In the genomic region with DNA sequence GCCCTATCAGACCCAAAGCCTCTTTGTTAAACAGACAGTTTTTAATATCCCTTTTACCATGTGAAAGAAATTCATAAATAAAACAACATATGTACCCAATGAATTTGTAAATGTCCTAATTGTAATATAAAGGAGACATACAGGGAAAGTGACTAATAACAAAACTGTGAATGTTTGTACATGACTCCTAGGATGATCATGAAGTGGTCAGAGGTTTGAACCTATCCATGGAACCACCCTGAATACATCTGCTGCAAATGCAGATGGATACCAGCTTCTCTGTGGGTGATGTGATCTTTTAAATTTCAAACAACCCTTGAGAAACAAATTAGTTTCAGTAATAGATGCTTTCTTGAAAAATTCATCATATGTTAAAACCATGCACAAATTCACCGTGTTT, we compare ENCODE assay signal across 28 cellular contexts. TPM values are rescaled to one million over a fixed set of nuclear protein-coding genes. Genes with fewer than 3 reads are reported as not detected.
"Had no signal": no experiment of that assay in that cellular context is flagged by ENCODE, and none has a peak within 500 bp of the region (broad histone marks: within the 10 kb centered on the region; RNA-seq: fewer than 3 reads in every experiment).

No MANE protein-coding gene starts in this region.

- H3K36me3 Mint-ChIP-seq: naive thymus-derived CD4-positive, alpha-beta T cell; stimulated activated memory B cell treated with anti-CD40 and anti-IgM and Interleukin-4, amounts not matched to agents 10 μg/mL and 1 μg/mL and 100 μg/mL, for 72 hours had no signal

- H3K27ac ChIP-seq: colonic mucosa, heart right ventricle, pancreas, prostate gland, skin epidermis, suprapubic skin, tibial artery, upper lobe of right lung had no signal

- H3K4me3 Mint-ChIP-seq: activated naive CD4-positive, alpha-beta T cell treated with anti-CD3 and anti-CD28 coated beads for 36 hours; naive thymus-derived CD4-positive, alpha-beta T cell; stimulated activated memory B cell treated with anti-CD40 and anti-IgM and Interleukin-4, amounts not matched to agents 10 μg/mL and 1 μg/mL and 100 μg/mL, for 72 hours had no signal

- DNase-seq: activated CD4-positive, alpha-beta T cell treated with anti-CD3 and anti-CD28 coated beads for 48 hours; activated CD4-positive, alpha-beta T cell treated with anti-CD3 and anti-CD28 coated beads, Interleukin-2, amount 50 U/mL, for 48 hours; activated CD4-positive, CD25-positive, alpha-beta regulatory T cell; activated CD8-positive, alpha-beta memory T cell treated with anti-CD3 and anti-CD28 coated beads for 24 hours; activated effector memory CD4-positive, alpha-beta T cell treated with anti-CD3 and anti-CD28 coated beads, Interleukin-2, amount 50 U/mL, for 16 hours; activated naive CD4-positive, alpha-beta T cell treated with anti-CD3 and anti-CD28 coated beads for 36 hours; amygdala; cerebellar nuclear complex; colonic mucosa; effector CD8-positive, alpha-beta T cell; erythroblast; heart right ventricle; midbrain; naive thymus-derived CD4-positive, alpha-beta T cell; nucleus accumbens; pancreas; retina; stimulated activated CD4-positive, alpha-beta T cell treated with anti-CD3 and anti-CD28 coated beads, Interleukin-12 subunit alpha, Interleukin-12 subunit beta, amount 100 ng/mL, for 4 hours; stimulated activated CD4-positive, alpha-beta T cell treated with anti-CD3 and anti-CD28 coated beads, Interleukin-4, amount 100 ng/mL, for 24 hours; upper lobe of right lung had no signal

- H3K36me3 ChIP-seq: colonic mucosa, heart right ventricle, pancreas, prostate gland, suprapubic skin, tibial artery, upper lobe of right lung had no signal

- H3K27me3 Mint-ChIP-seq: stimulated activated memory B cell treated with anti-CD40 and anti-IgM and Interleukin-4, amounts not matched to agents 10 μg/mL and 1 μg/mL and 100 μg/mL, for 72 hours had no signal

- H3K9me3 Mint-ChIP-seq: activated naive CD4-positive, alpha-beta T cell treated with anti-CD3 and anti-CD28 coated beads for 36 hours; stimulated activated memory B cell treated with anti-CD40 and anti-IgM and Interleukin-4, amounts not matched to agents 10 μg/mL and 1 μg/mL and 100 μg/mL, for 72 hours had no signal

- H3K9me3 ChIP-seq: colonic mucosa, heart right ventricle, pancreas, prostate gland, suprapubic skin, tibial artery, upper lobe of right lung had no signal

- H3K4me1 ChIP-seq: colonic mucosa, pancreas, prostate gland, suprapubic skin, tibial artery, upper lobe of right lung had no signal

- ATAC-seq: heart right ventricle; naive thymus-derived CD4-positive, alpha-beta T cell; pancreas; sciatic nerve; stimulated activated memory B cell treated with anti-CD40 and anti-IgM and Interleukin-4, amounts not matched to agents 10 μg/mL and 1 μg/mL and 100 μg/mL, for 72 hours; upper lobe of right lung had no signal

- H3K4me3 ChIP-seq: colonic mucosa, heart right ventricle, pancreas, prostate gland, skin epidermis, suprapubic skin, tibial artery, upper lobe of right lung had no signal

- H3K27ac Mint-ChIP-seq: activated naive CD4-positive, alpha-beta T cell treated with anti-CD3 and anti-CD28 coated beads for 36 hours; stimulated activated memory B cell treated with anti-CD40 and anti-IgM and Interleukin-4, amounts not matched to agents 10 μg/mL and 1 μg/mL and 100 μg/mL, for 72 hours had no signal

RNA-seq across cellular contexts. Expression of gene MIXL1, which starts 20.2 kb away (rescaled TPM):
- total RNA-seq: activated naive CD4-positive, alpha-beta T cell treated with anti-CD3 and anti-CD28 coated beads for 36 hours; colonic mucosa; lower leg skin; naive thymus-derived CD4-positive, alpha-beta T cell; pancreas; sciatic nerve; T-helper 1 cell treated with Interleukin-12 subunit alpha and Interleukin-12 subunit beta and Interleukin-4 antibody, amounts not matched to agents 30 ng/mL and 1 ng/mL, for 36 hours; upper lobe of right lung had no signal
